ENCODE assay signal across 24 cellular contexts in genomic region chr10:14686356-14686755, GRCh38.
DNase-seq lines count a peak whose midpoint lies in the region; ATAC-seq and TF ChIP-seq lines count a peak whose summit lies in the region.
"Had no signal": no experiment of that assay in that cellular context is flagged by ENCODE, and none has a peak within 500 bp of the region (broad histone marks: within the 10 kb centered on the region; RNA-seq: fewer than 3 reads in every experiment).

No MANE protein-coding gene starts in this region.

- H3K9me3 Mint-ChIP-seq in MCF 10A (ENCODE audit: unreplicated experiment), result no peaks in the 10 kb centered on the region
- no peaks in the 10 kb centered on the region for H3K9me3 Mint-ChIP-seq in stimulated activated effector memory CD8-positive, alpha-beta T cell treated with anti-CD3 and anti-CD28 coated beads, Interleukin-12 subunit alpha, Interleukin-12 subunit beta, amount 100 ng/mL, for 72 hours
- H3K9me3 Mint-ChIP-seq: activated T-cell treated with anti-CD3 and anti-CD28 coated beads, Interleukin-2, amount 50 U/mL, for 24 hours; CD4-positive, alpha-beta memory T cell; type B pancreatic cell had no signal

- no peaks in the 10 kb centered on the region for H3K9me2 ChIP-seq in MM.1S (replicated peaks; ENCODE audit: insufficient read depth, low read length)

- POLR2A ChIA-PET in MCF 10A (lab: Yijun Ruan, JAX), result interaction anchor here (1.5 kb wide), 1 partner anchor 152 kb away, joined by 5 read pairs; the partner anchor contains the start of genes CDNF, HSPA14 and MSANTD7

- peak overlapping the region; percentile 16; the same call in 1 of the 2 replicates for H3K9ac ChIP-seq in MM.1S (ENCODE audit: low read length)

- peaks cover 14% of the 10 kb centered on the region for H3F3A ChIP-seq in MM.1S (ENCODE audit: insufficient read depth, low read length)

- no peaks in the 10 kb centered on the region for H3K79me2 ChIP-seq in MM.1S (ENCODE audit: low read length)

- H4K20me1 ChIP-seq in MM.1S (ENCODE audit: insufficient read depth, low read length), result no peaks in the 10 kb centered on the region

- H3K4me1 ChIP-seq in breast epithelium (no peaks in the 10 kb centered on the region), MM.1S (ENCODE audit: low read length) (peaks cover 15% of the 10 kb centered on the region), prostate gland (replicated peaks) (no peaks in the 10 kb centered on the region)
- H3K4me1 ChIP-seq: left ventricle myocardium inferior had no signal

- H3K27ac ChIP-seq in breast epithelium (no peak overlapping the region), MM.1S (ENCODE audit: low read length) (peak overlapping the region; percentile 79), prostate gland (no peak overlapping the region)
- H3K27ac ChIP-seq: coronary artery, left ventricle myocardium inferior, skin epidermis had no signal

- intact Hi-C loops in MCF 10A (cut with micrococcal nuclease), result no loop called here
- intact Hi-C loops in breast epithelium (cut with DNase I; ENCODE audit: low total_unique reads), result no loop called here
- intact Hi-C loops in prostate gland (cut with DNase I), result no loop called here

- no peak overlapping the region for H3K4me3 Mint-ChIP-seq in MCF 10A (ENCODE audit: unreplicated experiment)
- H3K4me3 Mint-ChIP-seq in stimulated activated effector memory CD8-positive, alpha-beta T cell treated with anti-CD3 and anti-CD28 coated beads, Interleukin-12 subunit alpha, Interleukin-12 subunit beta, amount 100 ng/mL, for 72 hours, result no peak overlapping the region
- H3K4me3 Mint-ChIP-seq: activated naive CD8-positive, alpha-beta T cell treated with anti-CD3 and anti-CD28 coated beads, Interleukin-2, amount 10 ng/mL, durations not matched to agents 7 days and 5 days; activated T-cell treated with anti-CD3 and anti-CD28 coated beads, Interleukin-2, amount 50 U/mL, for 24 hours; brain; CD4-positive, alpha-beta memory T cell; immature natural killer cell; T-cell; type B pancreatic cell had no signal

- H3K36me3 ChIP-seq in breast epithelium, result no peaks in the 10 kb centered on the region
- H3K36me3 ChIP-seq in MM.1S (replicated peaks; ENCODE audit: insufficient read depth, low read length), result no peaks in the 10 kb centered on the region
- no peaks in the 10 kb centered on the region for H3K36me3 ChIP-seq in prostate gland
- H3K36me3 ChIP-seq: left ventricle myocardium inferior had no signal

- DNase-seq in MCF 10A (ENCODE audit: unreplicated experiment) (peak; percentile 12), breast epithelium (ENCODE audit: low spot score in 2 of 2) (no peak), MM.1S (peak; percentile 91), dedifferentiated amniotic fluid mesenchymal stem cell (ENCODE audit: extremely low spot score) (peak; percentile 69), prostate gland (ENCODE audit: low spot score) (no peak), G401 (ENCODE audit: low spot score) (no peak)
- no peak for DNase-seq in stimulated activated effector memory CD8-positive, alpha-beta T cell treated with anti-CD3 and anti-CD28 coated beads, Interleukin-12 subunit alpha, Interleukin-12 subunit beta, amount 100 ng/mL, for 72 hours (ENCODE audit: low spot score in 2 of 2)
- DNase-seq: activated CD4-positive, alpha-beta T cell treated with anti-CD3 and anti-CD28 coated beads, Interleukin-2, amount 50 U/mL, for 1 hour; activated naive CD8-positive, alpha-beta T cell treated with anti-CD3 and anti-CD28 coated beads, Interleukin-2, amount 10 ng/mL, durations not matched to agents 7 days and 5 days; activated T-cell treated with anti-CD3 and anti-CD28 coated beads, Interleukin-2, amount 50 U/mL, for 24 hours; CD4-positive, alpha-beta memory T cell; DND-41; KBM-7; left ventricle myocardium inferior; MV-4-11; NCI-H187; stimulated activated CD4-positive, alpha-beta T cell treated with anti-CD3 and anti-CD28 coated beads, Interleukin-4, amount 100 ng/mL, for 1 hour; T-cell had no signal

- no peaks in the 10 kb centered on the region for H3K27me3 ChIP-seq in breast epithelium
- H3K27me3 ChIP-seq in MM.1S (replicated peaks; ENCODE audit: insufficient read depth, low read length), result no peaks in the 10 kb centered on the region
- no peaks in the 10 kb centered on the region for H3K27me3 ChIP-seq in prostate gland (replicated peaks; ENCODE audit: insufficient read depth)

- no peak for TF ChIP-seq CTCF in MCF 10A (IDR thresholded peaks at IDR 0.05; ENCODE audit: unreplicated experiment)
- TF ChIP-seq CTCF in breast epithelium (IDR thresholded peaks at IDR 0.05), result no peak
- no peak for TF ChIP-seq CTCF in MM.1S (IDR thresholded peaks at IDR 0.05; ENCODE audit: low read length)
- no peak for TF ChIP-seq CTCF in prostate gland (IDR thresholded peaks at IDR 0.05)

- no peaks in the 10 kb centered on the region for H3K9me3 ChIP-seq in breast epithelium
- H3K9me3 ChIP-seq in MM.1S (replicated peaks; ENCODE audit: insufficient read depth, low read length), result no peaks in the 10 kb centered on the region
- H3K9me3 ChIP-seq in prostate gland, result no peaks in the 10 kb centered on the region

- WGBS in prostate gland, result 84% methylated on average over 5 of the region's 5 CpGs

- CTCF ChIA-PET in MCF 10A (lab: Yijun Ruan, JAX), result interaction anchor here (0.7 to 1.0 kb wide), 2 partner anchors 11 to 159 kb away, joined by 4 to 6 read pairs; no protein-coding TSS in a partner anchor

- in situ Hi-C loops in G401 (cut with HindIII; ENCODE audit: low sequenced_read_pairs), result no loop called here

- peaks cover 6% of the 10 kb centered on the region for H3K36me3 Mint-ChIP-seq in MCF 10A (ENCODE audit: insufficient read depth, unreplicated experiment)
- H3K36me3 Mint-ChIP-seq in stimulated activated effector memory CD8-positive, alpha-beta T cell treated with anti-CD3 and anti-CD28 coated beads, Interleukin-12 subunit alpha, Interleukin-12 subunit beta, amount 100 ng/mL, for 72 hours, result no peaks in the 10 kb centered on the region
- H3K36me3 Mint-ChIP-seq: activated naive CD8-positive, alpha-beta T cell treated with anti-CD3 and anti-CD28 coated beads, Interleukin-2, amount 10 ng/mL, durations not matched to agents 7 days and 5 days; brain; CD4-positive, alpha-beta memory T cell; immature natural killer cell; T-cell; type B pancreatic cell had no signal

- peak overlapping the region; percentile 34 for H2AFZ ChIP-seq in MM.1S (ENCODE audit: low read length)

- BruUV-seq in MCF 10A (replicated peaks; lab: Mats Ljungman, UMichigan), result no TSS peak

- H3K4me1 Mint-ChIP-seq in MCF 10A (ENCODE audit: insufficient read depth, unreplicated experiment), result no peaks in the 10 kb centered on the region
- peaks cover 27% of the 10 kb centered on the region for H3K4me1 Mint-ChIP-seq in stimulated activated effector memory CD8-positive, alpha-beta T cell treated with anti-CD3 and anti-CD28 coated beads, Interleukin-12 subunit alpha, Interleukin-12 subunit beta, amount 100 ng/mL, for 72 hours

- ATAC-seq in stimulated activated effector memory CD8-positive, alpha-beta T cell treated with anti-CD3 and anti-CD28 coated beads, Interleukin-12 subunit alpha, Interleukin-12 subunit beta, amount 100 ng/mL, for 72 hours, result peak; percentile 91
- no peak for ATAC-seq in HG03378 (IDR thresholded peaks at IDR 0.05; ENCODE audit: unreplicated experiment)
- ATAC-seq: T-cell had no signal

- TF ChIP-seq POLR2A in breast epithelium (IDR thresholded peaks at IDR 0.05) (no peak), prostate gland (IDR thresholded peaks at IDR 0.05) (no peak)

- H3K27me3 Mint-ChIP-seq in MCF 10A (ENCODE audit: insufficient read depth, unreplicated experiment), result no peaks in the 10 kb centered on the region
- H3K27me3 Mint-ChIP-seq: activated naive CD8-positive, alpha-beta T cell treated with anti-CD3 and anti-CD28 coated beads, Interleukin-2, amount 10 ng/mL, durations not matched to agents 7 days and 5 days; activated T-cell treated with anti-CD3 and anti-CD28 coated beads, Interleukin-2, amount 50 U/mL, for 24 hours; brain; CD4-positive, alpha-beta memory T cell; T-cell; type B pancreatic cell had no signal

- H3K27ac Mint-ChIP-seq in MCF 10A (ENCODE audit: low read depth, unreplicated experiment), result no peak overlapping the region
- H3K27ac Mint-ChIP-seq in stimulated activated effector memory CD8-positive, alpha-beta T cell treated with anti-CD3 and anti-CD28 coated beads, Interleukin-12 subunit alpha, Interleukin-12 subunit beta, amount 100 ng/mL, for 72 hours, result no peak overlapping the region
- H3K27ac Mint-ChIP-seq: activated naive CD8-positive, alpha-beta T cell treated with anti-CD3 and anti-CD28 coated beads, Interleukin-2, amount 10 ng/mL, durations not matched to agents 7 days and 5 days; activated T-cell treated with anti-CD3 and anti-CD28 coated beads, Interleukin-2, amount 50 U/mL, for 24 hours; brain; immature natural killer cell; T-cell; type B pancreatic cell had no signal

- H3K4me2 ChIP-seq in MM.1S (ENCODE audit: low read depth, low read length), result peak overlapping the region; percentile 55

- H3K4me3 ChIP-seq in breast epithelium (no peak overlapping the region), MM.1S (ENCODE audit: low read length) (no peak overlapping the region), prostate gland (no peak overlapping the region)
- H3K4me3 ChIP-seq: coronary artery, left ventricle myocardium inferior, skin epidermis had no signal

Comparison
In these comparisons a context has a peak if more than half of its experiments do, and no peak if none do; other contexts are left out.
1. DNase-seq: peak in MCF 10A (single experiment), MM.1S (single experiment) and dedifferentiated amniotic fluid mesenchymal stem cell (single experiment); none in breast epithelium (0 of 2), stimulated activated effector memory CD8-positive, alpha-beta T cell treated with anti-CD3 and anti-CD28 coated beads, Interleukin-12 subunit alpha, Interleukin-12 subunit beta, amount 100 ng/mL, for 72 hours (0 of 2), prostate gland (single experiment) and G401 (single experiment).